In genomic region chr12:102740157-102741032, GRCh38 we compare ENCODE assay signal across 9 cellular contexts.
DNase-seq lines count a peak whose midpoint lies in the region; ATAC-seq and TF ChIP-seq lines count a peak whose summit lies in the region.
"Had no signal": no experiment of that assay in that cellular context is flagged by ENCODE, and none has a peak within 500 bp of the region (broad histone marks: within the 10 kb centered on the region; RNA-seq: fewer than 3 reads in every experiment).

No MANE protein-coding gene starts in this region.

- no peaks in the 10 kb centered on the region for H3K27me3 ChIP-seq in brain microvascular endothelial cell (replicated peaks)
- H3K27me3 ChIP-seq: thyroid gland had no signal

- no peaks in the 10 kb centered on the region for H3K36me3 ChIP-seq in brain microvascular endothelial cell (replicated peaks)
- H3K36me3 ChIP-seq: thyroid gland had no signal

- ATAC-seq in GM21529 (IDR thresholded peaks at IDR 0.05; ENCODE audit: unreplicated experiment) (no peak), HG03457 (IDR thresholded peaks at IDR 0.05; ENCODE audit: unreplicated experiment) (no peak)

- no peak overlapping the region for H3K27ac ChIP-seq in brain microvascular endothelial cell
- H3K27ac ChIP-seq: thyroid gland had no signal

- DNase-seq in GM12865 (ENCODE audit: low read depth) (peak; percentile 31), NCI-H128 (lab: John Stamatoyannopoulos, UW; ENCODE audit: unreplicated experiment) (peak; percentile 4), brain microvascular endothelial cell (peak; percentile 20), pons (ENCODE audit: low spot score) (peak; percentile 61), mesenteric fat pad (ENCODE audit: low spot score) (no peak)
- no peak for DNase-seq in activated effector memory CD4-positive, alpha-beta T cell treated with Interleukin-2 at 50 U/mL for 16 hours
- DNase-seq: thyroid gland had no signal

- TF ChIP-seq CTCF in GM12865 (IDR thresholded peaks at IDR 0.05; ENCODE audit: insufficient read depth, low read depth, low read length, missing control alignments) (no peak), brain microvascular endothelial cell (IDR thresholded peaks at IDR 0.05; ENCODE audit: low read depth, low read length, missing control alignments) (peak; percentile 27)

- H3K4me3 ChIP-seq in GM12865 (ENCODE audit: low read depth, low read length) (no peak overlapping the region), brain microvascular endothelial cell (ENCODE audit: low read depth, low read length) (no peak overlapping the region)
- H3K4me3 ChIP-seq: thyroid gland had no signal

- in situ Hi-C loops in brain microvascular endothelial cell (cut with HindIII; ENCODE audit: low pct_ligation_motif_present, low sequenced_read_pairs), result no loop called here

Comparison
In these comparisons a context has a peak if more than half of its experiments do, and no peak if none do; other contexts are left out.
1. DNase-seq: peak in GM12865 (single experiment), NCI-H128 (single experiment), brain microvascular endothelial cell (single experiment) and pons (single experiment); none in activated effector memory CD4-positive, alpha-beta T cell treated with Interleukin-2 at 50 U/mL for 16 hours (single experiment) and mesenteric fat pad (single experiment).